Comparison of ENCODE assay signal across 1 cellular context in the genomic region with DNA sequence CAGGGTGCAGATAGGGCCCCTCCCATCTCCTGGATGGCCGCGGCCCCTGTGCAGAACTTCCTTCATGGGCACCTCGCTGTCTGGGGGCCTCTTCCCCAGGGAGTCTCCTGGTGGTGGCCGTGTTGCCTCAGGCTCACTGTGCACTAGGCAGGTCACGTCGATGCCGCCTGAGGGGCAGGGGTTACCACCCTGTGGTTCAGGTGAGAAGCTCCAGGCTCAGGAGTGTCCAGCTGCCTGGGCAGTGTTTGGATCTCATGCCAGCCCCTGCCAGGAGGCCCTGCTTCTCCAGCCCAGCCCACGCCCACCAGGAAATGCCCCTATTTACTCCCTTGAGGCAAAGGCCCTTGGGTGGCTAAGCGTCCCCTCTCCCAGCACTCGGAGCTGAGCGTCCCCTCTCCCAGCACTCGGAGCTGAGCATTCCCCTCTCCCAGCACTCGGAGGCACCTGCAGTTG.
TF ChIP-seq lines count a peak whose summit lies in the region.

No MANE protein-coding gene starts in this region.

TF ChIP-seq in GM12878, 131 proteins besides CTCF, POLR2A, EP300 and RAD21:
- no peak for TF ChIP-seq TBL1XR1 (IDR thresholded peaks at IDR 0.05; ENCODE audit: low read depth, low read length)
